Comparison of ENCODE assay signal across 17 cellular contexts in the genomic region with DNA sequence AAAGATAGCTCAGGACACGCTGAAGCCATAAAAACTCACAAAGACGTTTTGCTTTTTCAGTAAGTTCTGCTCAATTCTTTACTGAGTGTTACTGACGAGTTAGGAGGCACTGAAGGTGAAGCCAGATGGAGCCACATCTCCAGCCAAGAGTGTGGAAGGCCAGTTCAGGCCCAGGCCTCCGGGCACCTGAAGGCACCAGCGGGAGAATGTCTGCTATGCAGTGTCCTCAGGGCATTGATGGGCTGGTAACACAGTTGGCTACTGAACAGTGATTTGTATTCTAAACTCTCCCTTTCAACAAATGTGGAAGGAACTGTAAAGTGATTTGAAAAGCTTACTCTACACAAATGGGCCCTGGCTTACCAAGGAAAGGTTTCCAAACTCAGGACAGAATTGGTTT.
DNase-seq lines count a peak whose midpoint lies in the region; ATAC-seq and TF ChIP-seq lines count a peak whose summit lies in the region.
"Had no signal": no experiment of that assay in that cellular context is flagged by ENCODE, and none has a peak within 500 bp of the region (broad histone marks: within the 10 kb centered on the region; RNA-seq: fewer than 3 reads in every experiment).

No MANE protein-coding gene starts in this region.

- CTCF ChIA-PET in Panc1 (lab: Charles Lee), result interaction anchor here (0.6 kb wide), 2 partner anchors 84 to 202 kb away, joined by 3 to 4 read pairs; no protein-coding TSS in a partner anchor

- TF ChIP-seq POLR2A in gastroesophageal sphincter (IDR thresholded peaks at IDR 0.05) (no peak), thyroid gland (IDR thresholded peaks at IDR 0.05) (no peak)

- H3K36me3 Mint-ChIP-seq in nephron progenitor cell (ENCODE audit: low read depth), result peaks cover 38% of the 10 kb centered on the region

- intact Hi-C loops in Panc1 (cut with micrococcal nuclease; ENCODE audit: unreplicated experiment) (no loop called here), thyroid gland (cut with DNase I) (no loop called here)

- H3K9me3 ChIP-seq in Panc1 (ENCODE audit: control insufficient read depth, insufficient read depth, low read depth, low read length) (no peaks in the 10 kb centered on the region), gastroesophageal sphincter (no peaks in the 10 kb centered on the region), thyroid gland (no peaks in the 10 kb centered on the region)

- ATAC-seq in Panc1 (peak; percentile 77), gastroesophageal sphincter (peak; percentile 34), HG03469 (IDR thresholded peaks at IDR 0.05; ENCODE audit: unreplicated experiment) (no peak), HG03039 (IDR thresholded peaks at IDR 0.05; ENCODE audit: unreplicated experiment) (no peak)

- TF ChIP-seq EP300 in gastroesophageal sphincter (IDR thresholded peaks at IDR 0.05), result no peak

- no peak overlapping the region for H3K4me3 ChIP-seq in Panc1 (ENCODE audit: low read depth in 2 of 2, low read length in 2 of 2)
- H3K4me3 ChIP-seq in gastroesophageal sphincter, result no peak overlapping the region
- H3K4me3 ChIP-seq in thyroid gland (replicated peaks in 1 of 3), result no peak overlapping the region
- H3K4me3 ChIP-seq: SK-N-MC had no signal

- POLR2A ChIA-PET in Panc1 (lab: Charles Lee), result no interaction called here

- WGBS in gastroesophageal sphincter (ENCODE audit: low coverage in 1 of 2), 2 donors, result 42% methylated on average over 2 of the region's 5 CpGs; no CpG with 5 or more reads in 1 of the 2 donors
- 47 to 80% methylated on average over 5 of the region's 5 CpGs for WGBS in thyroid gland, 2 donors

- BruUV-seq in Panc1 (replicated peaks; lab: Mats Ljungman, UMichigan), result no TSS peak

- no peak overlapping the region for H3K4me3 Mint-ChIP-seq in nephron progenitor cell
- H3K4me3 Mint-ChIP-seq: B cell had no signal

- H3K4me1 Mint-ChIP-seq in nephron progenitor cell, result peaks cover 37% of the 10 kb centered on the region

- peak overlapping the region; percentile 75 for H3K27ac Mint-ChIP-seq in nephron progenitor cell
- H3K27ac Mint-ChIP-seq: B cell; CD4-positive, alpha-beta T cell had no signal

- H3K4me1 ChIP-seq in Panc1 (ENCODE audit: control insufficient read depth, insufficient read depth, low read length) (peaks cover 20% of the 10 kb centered on the region), gastroesophageal sphincter (peaks cover 5 to 79% (median 16%) of the 10 kb centered on the region in 3 donors), thyroid gland (peaks cover 25 to 56% of the 10 kb centered on the region in 2 donors)

- TF ChIP-seq CTCF in Panc1 (IDR thresholded peaks at IDR 0.05) (no peak), gastroesophageal sphincter (IDR thresholded peaks at IDR 0.05) (no peak), nephron progenitor cell (IDR thresholded peaks at IDR 0.05) (no peak), thyroid gland (IDR thresholded peaks at IDR 0.05) (no peak)

- DNase-seq in Panc1 (ENCODE audit: low read depth, low spot score) (no peak), nephron progenitor cell (no peak), thyroid gland (no peak), HuH-7.5 (ENCODE audit: low spot score) (no peak)
- DNase-seq: CD4-positive, alpha-beta T cell; DMS79; GF-D8; H7; NCI-H1048; NCI-H146; NCI-H2227 treated with DMSO at 0.1 percent for 48 hours; NCI-H524 treated with DMSO at 0.1 percent for 48 hours had no signal

- H3K27me3 Mint-ChIP-seq in nephron progenitor cell (ENCODE audit: low read depth, poor library complexity), result peaks cover 3% of the 10 kb centered on the region
- H3K27me3 Mint-ChIP-seq: B cell; CD4-positive, alpha-beta T cell had no signal

- H3K27ac ChIP-seq in Panc1 (ENCODE audit: low read length) (peak overlapping the region; percentile 54; the same call in 1 of the 2 replicates), gastroesophageal sphincter (peak overlapping the region in 3 of 4 donors; percentile 6 to 43 (median 43)), thyroid gland (peak overlapping the region; percentile 27 to 69 (median 58))
- H3K27ac ChIP-seq: SK-N-MC had no signal

- H3K27me3 ChIP-seq in Panc1 (ENCODE audit: control insufficient read depth, insufficient read depth, low read length) (no peaks in the 10 kb centered on the region), gastroesophageal sphincter (no peaks in the 10 kb centered on the region), thyroid gland (no peaks in the 10 kb centered on the region)

- H3K36me3 ChIP-seq in Panc1 (ENCODE audit: control insufficient read depth, insufficient read depth, low read length), result no peaks in the 10 kb centered on the region; the same call in 1 of the 2 replicates
- no peaks in the 10 kb centered on the region for H3K36me3 ChIP-seq in gastroesophageal sphincter
- no peaks in the 10 kb centered on the region for H3K36me3 ChIP-seq in thyroid gland

- peaks cover 14% of the 10 kb centered on the region for H3K9me3 Mint-ChIP-seq in nephron progenitor cell
- H3K9me3 Mint-ChIP-seq: CD4-positive, alpha-beta T cell had no signal

- in situ Hi-C loops in Panc1 (cut with HindIII; ENCODE audit: low pct_unique_long_range_greater_than_20kb, low sequenced_read_pairs), result no loop called here

Comparison
In these comparisons a context has a peak if more than half of its experiments do, and no peak if none do; other contexts are left out.
1. ATAC-seq: peak in Panc1 (single experiment) and gastroesophageal sphincter (single experiment); none in HG03469 (single experiment) and HG03039 (single experiment).
2. Peak in every context shown above with its lines, with median percentiles within 50 percentile points of each other: H3K27ac ChIP-seq.